Comparison of ENCODE assay signal across 9 cellular contexts in the genomic region with DNA sequence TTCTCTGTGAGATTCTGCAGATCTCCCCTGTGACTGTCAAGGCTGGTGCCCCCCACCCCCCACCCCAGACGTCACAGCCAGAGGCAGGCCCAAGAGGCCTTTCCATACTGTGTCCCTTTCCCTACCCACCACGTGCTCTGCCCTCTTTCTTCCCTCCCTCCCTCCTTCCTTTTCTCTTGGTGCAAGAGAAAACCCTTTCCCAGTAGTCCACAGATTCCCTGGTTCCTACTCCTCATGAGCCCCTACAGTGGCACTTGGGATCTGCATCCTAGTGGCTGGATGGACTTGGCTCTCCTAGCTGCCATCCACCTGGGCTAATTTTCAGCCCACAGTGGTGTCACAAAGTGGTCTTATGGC. TPM values are rescaled to one million over a fixed set of nuclear protein-coding genes. Genes with fewer than 3 reads are reported as not detected.
A peak's percentile ranks its signal among the peaks of the same experiment; 100 is the strongest.
DNase-seq lines count a peak whose midpoint lies in the region; ATAC-seq, FAIRE-seq and TF ChIP-seq lines count a peak whose summit lies in the region.
"Had no signal": no experiment of that assay in that cellular context is flagged by ENCODE, and none has a peak within 500 bp of the region (broad histone marks: within the 10 kb centered on the region; RNA-seq: fewer than 3 reads in every experiment).

No MANE protein-coding gene starts in this region.

- no peak overlapping the region for H2BK5ac ChIP-seq in mesenchymal stem cell (ENCODE audit: low read depth, low read length, poor library complexity, severe bottlenecking)

- peak overlapping the region; percentile 40 to 58 for H3K18ac ChIP-seq in mesenchymal stem cell (ENCODE audit: low read depth in 1 of 2, low read length in 2 of 2)

- H3K4me1 ChIP-seq in A549 (peaks cover 14% of the 10 kb centered on the region; the same call in 2 of the 3 replicates), mesenchymal stem cell (ENCODE audit: control insufficient read depth, insufficient read depth, low read depth, low read length) (peaks cover 29% of the 10 kb centered on the region), PC-9 (replicated peaks; ENCODE audit: insufficient read depth) (no peaks in the 10 kb centered on the region), kidney (ENCODE audit: control insufficient read depth in 1 of 2, insufficient read depth in 1 of 2, low read depth in 1 of 2, low read length in 2 of 2) (peaks cover 60 to 73% of the 10 kb centered on the region in 2 donors)

- H3K4me3 ChIP-seq in A549 = no peak overlapping the region
- no peak overlapping the region for H3K4me3 ChIP-seq in mesenchymal stem cell (ENCODE audit: insufficient read depth in 1 of 2, low read depth in 1 of 2, low read length in 2 of 2)
- H3K4me3 ChIP-seq in PC-9 = no peak overlapping the region
- H3K4me3 ChIP-seq in kidney (ENCODE audit: low read length in 2 of 2) = no peak overlapping the region

- DNase-seq in A549 (ENCODE audit: low read depth in 1 of 2, low spot score in 1 of 2) (peak in 1 of 2 experiments; percentile 18), GM12891 (ENCODE audit: insufficient read length, low spot score) (no peak), mesenchymal stem cell (no peak), PC-9 (no peak), NOMO-1 treated with dmso at 0.1 percent for 144 hours (lab: John Stamatoyannopoulos, UW; ENCODE audit: unreplicated experiment) (no peak), kidney (no peak)
- no peak for DNase-seq in activated CD8-positive, alpha-beta T cell treated with anti-CD3 and anti-CD28 coated beads, Interleukin-2, amount 10 ng/mL, durations not matched to agents 7 days and 5 days
- no peak for DNase-seq in effector CD4-positive, alpha-beta T cell

- TF ChIP-seq RAD21 in A549 (conservative IDR thresholded peaks at IDR 0.05 in 1 of 2, IDR thresholded peaks at IDR 0.05 in 1 of 2) = no peak

- TF ChIP-seq EP300 in A549 (IDR thresholded peaks at IDR 0.05) = no peak

- H3K9me3 Mint-ChIP-seq in activated CD8-positive, alpha-beta T cell treated with anti-CD3 and anti-CD28 coated beads, Interleukin-2, amount 10 ng/mL, durations not matched to agents 7 days and 5 days (ENCODE audit: insufficient read depth) = no peaks in the 10 kb centered on the region

- peaks cover 99% of the 10 kb centered on the region for H3K4me1 Mint-ChIP-seq in activated CD8-positive, alpha-beta T cell treated with anti-CD3 and anti-CD28 coated beads, Interleukin-2, amount 10 ng/mL, durations not matched to agents 7 days and 5 days (ENCODE audit: low read depth)

- H3K27me3 ChIP-seq in mesenchymal stem cell (ENCODE audit: control insufficient read depth in 1 of 2, insufficient read depth in 1 of 2, low read length in 2 of 2) (no peaks in the 10 kb centered on the region), PC-9 (ENCODE audit: insufficient read depth, low read depth) (peaks cover 51% of the 10 kb centered on the region)

- H4K20me1 ChIP-seq in PC-9 (ENCODE audit: insufficient read depth) = no peaks in the 10 kb centered on the region

- H3K9ac ChIP-seq in mesenchymal stem cell (ENCODE audit: low read length) (no peak overlapping the region), kidney (ENCODE audit: low read length in 2 of 2) (peak overlapping the region in 1 of 2 donors; percentile 14)

- H3K23ac ChIP-seq in mesenchymal stem cell (ENCODE audit: low read length in 2 of 2) = no peak overlapping the region

- no peaks in the 10 kb centered on the region for H3K27me3 Mint-ChIP-seq in activated CD8-positive, alpha-beta T cell treated with anti-CD3 and anti-CD28 coated beads, Interleukin-2, amount 10 ng/mL, durations not matched to agents 7 days and 5 days (ENCODE audit: low read depth)

- H2BK15ac ChIP-seq in mesenchymal stem cell (ENCODE audit: low read depth, poor library complexity, severe bottlenecking) = no peak overlapping the region

- H4K91ac ChIP-seq in mesenchymal stem cell (ENCODE audit: low read length) = peak overlapping the region; percentile 60

- H3K36me3 ChIP-seq in mesenchymal stem cell (ENCODE audit: control insufficient read depth in 1 of 2, insufficient read depth in 2 of 2, low read depth in 1 of 2, low read length in 2 of 2) (peaks cover 4 to 5% of the 10 kb centered on the region in 2 experiments), PC-9 (ENCODE audit: low read depth) (no peaks in the 10 kb centered on the region), kidney (ENCODE audit: control insufficient read depth in 1 of 2, insufficient read depth in 2 of 2, low read length in 2 of 2) (no peaks in the 10 kb centered on the region)

- no peaks in the 10 kb centered on the region for H3F3A ChIP-seq in PC-9 (ENCODE audit: insufficient read depth, low read depth)

- peaks cover 40% of the 10 kb centered on the region for H3K79me1 ChIP-seq in mesenchymal stem cell (replicated peaks; ENCODE audit: low read length, poor library complexity, severe bottlenecking)

- CTCF ChIA-PET in A549 (lab: Yijun Ruan, JAX) (interaction anchor here (1.0 kb wide), 1 partner anchor 8 kb away, joined by 4 read pairs; no protein-coding TSS in a partner anchor), PC-9 (lab: Charles Lee) (no interaction called here)
- CTCF ChIA-PET in activated CD8-positive, alpha-beta T cell treated with anti-CD3 and anti-CD28 coated beads, Interleukin-2, amount 10 ng/mL, durations not matched to agents 7 days and 5 days (lab: Charles Lee) = interaction anchor here (0.9 to 15.9 kb wide), 9 partner anchors 15 to 147 kb away, joined by 3 to 271 read pairs (median 6); a partner anchor contains a TSS

- H2BK120ac ChIP-seq in mesenchymal stem cell (ENCODE audit: low read depth, low read length) = no peak overlapping the region

- no peak overlapping the region for H3K14ac ChIP-seq in mesenchymal stem cell (ENCODE audit: low read length in 2 of 2)

- BruUV-seq in PC-9 (replicated peaks; lab: Mats Ljungman, UMichigan) = no TSS peak

- no peak for TF ChIP-seq POLR2A in A549 (IDR thresholded peaks at IDR 0.05; ENCODE audit: low read length)
- TF ChIP-seq POLR2A in GM12891 (IDR thresholded peaks at IDR 0.05; ENCODE audit: low read depth, low read length) = no peak

- peak; percentile 16 to 25; a peak in 2 of 6 replicates for ATAC-seq in A549
- ATAC-seq in activated CD8-positive, alpha-beta T cell treated with anti-CD3 and anti-CD28 coated beads, Interleukin-2, amount 10 ng/mL, durations not matched to agents 7 days and 5 days = no peak

- POLR2A ChIA-PET in A549 (lab: Yijun Ruan, JAX) (no interaction called here), PC-9 (lab: Charles Lee; ENCODE audit: unreplicated experiment) (no interaction called here)
- POLR2A ChIA-PET in activated CD8-positive, alpha-beta T cell treated with anti-CD3 and anti-CD28 coated beads, Interleukin-2, amount 10 ng/mL, durations not matched to agents 7 days and 5 days (lab: Charles Lee) = interaction anchor here (0.6 to 8.9 kb wide), 17 partner anchors 9 to 147 kb away, joined by 3 to 90 read pairs (median 7); a partner anchor contains a TSS

- H2AK5ac ChIP-seq in mesenchymal stem cell (ENCODE audit: low read length, severe bottlenecking) = no peak overlapping the region

- no peak overlapping the region for H2AFZ ChIP-seq in mesenchymal stem cell (ENCODE audit: low read depth, low read length)
- no peak overlapping the region for H2AFZ ChIP-seq in PC-9

- H2BK12ac ChIP-seq in mesenchymal stem cell (ENCODE audit: low read length in 2 of 2) = no peak overlapping the region

- no peaks in the 10 kb centered on the region for H3K9me2 ChIP-seq in PC-9 (ENCODE audit: insufficient read depth)

- peak overlapping the region; percentile 81 for H4K8ac ChIP-seq in mesenchymal stem cell (ENCODE audit: low read length)

- no peaks in the 10 kb centered on the region for H3K9me3 ChIP-seq in A549
- no peaks in the 10 kb centered on the region for H3K9me3 ChIP-seq in mesenchymal stem cell (ENCODE audit: control insufficient read depth, low read length)
- H3K9me3 ChIP-seq in PC-9 (ENCODE audit: insufficient read depth, low read depth) = no peaks in the 10 kb centered on the region
- no peaks in the 10 kb centered on the region for H3K9me3 ChIP-seq in kidney (ENCODE audit: control insufficient read depth in 1 of 2, low read length in 2 of 2)

- peak overlapping the region in 1 of 2 experiments; percentile 2; a peak in 2 of 6 replicates for H3K27ac ChIP-seq in A549
- no peak overlapping the region for H3K27ac ChIP-seq in mesenchymal stem cell (ENCODE audit: low read length, poor library complexity, severe bottlenecking)
- H3K27ac ChIP-seq in PC-9 = no peak overlapping the region
- peak overlapping the region in 1 of 2 donors; percentile 29 for H3K27ac ChIP-seq in kidney (ENCODE audit: low read depth in 2 of 2, low read length in 2 of 2)

- H3K4ac ChIP-seq in mesenchymal stem cell (ENCODE audit: low read depth in 1 of 2, low read length in 2 of 2) = no peak overlapping the region

- intact Hi-C loops in PC-9 (cut with micrococcal nuclease; ENCODE audit: unreplicated experiment) (no loop called here), kidney (cut with DNase I) (no loop called here)

- peaks cover 53% of the 10 kb centered on the region for H3K36me3 Mint-ChIP-seq in activated CD8-positive, alpha-beta T cell treated with anti-CD3 and anti-CD28 coated beads, Interleukin-2, amount 10 ng/mL, durations not matched to agents 7 days and 5 days (ENCODE audit: low read depth)

- H3K79me2 ChIP-seq in PC-9 (ENCODE audit: low read depth) = no peaks in the 10 kb centered on the region

- TF ChIP-seq CTCF in A549 (IDR thresholded peaks at IDR 0.05) (no peak), PC-9 (conservative IDR thresholded peaks at IDR 0.05) (no peak), kidney (IDR thresholded peaks at IDR 0.05; ENCODE audit: borderline replicate concordance, extremely low read depth, insufficient read depth) (no peak)

- peak overlapping the region; percentile 94 for H3K27ac Mint-ChIP-seq in activated CD8-positive, alpha-beta T cell treated with anti-CD3 and anti-CD28 coated beads, Interleukin-2, amount 10 ng/mL, durations not matched to agents 7 days and 5 days

- peak overlapping the region; percentile 54 for H3K4me3 Mint-ChIP-seq in activated CD8-positive, alpha-beta T cell treated with anti-CD3 and anti-CD28 coated beads, Interleukin-2, amount 10 ng/mL, durations not matched to agents 7 days and 5 days

- no peak for FAIRE-seq in A549 (lab: Jason Lieb, UNC)
- no peak for FAIRE-seq in GM12891 (lab: Jason Lieb, UNC)
- FAIRE-seq in kidney (lab: Jason Lieb, UNC) = no peak
- FAIRE-seq: bronchial epithelial cell had no signal

- H3K4me2 ChIP-seq in A549 (no peak overlapping the region), mesenchymal stem cell (ENCODE audit: low read length, poor library complexity, severe bottlenecking) (no peak overlapping the region), PC-9 (no peak overlapping the region)

- 68% methylated on average over 2 of the region's 2 CpGs for WGBS in A549 (ENCODE audit: missing lambda C conversion rate)
- WGBS in mesenchymal stem cell = 24% methylated on average over 2 of the region's 2 CpGs

RNA-seq across cellular contexts. Expression of a gene that starts 35.1 kb away (rescaled TPM):
- 53.5 and 67.0 TPM in 2 replicates for polyA plus RNA-seq in A549 (2011; rRNA removed)
- polyA plus RNA-seq in A549 (2012; cell fraction: cytosol; rRNA removed) = 15.0 and 19.2 TPM in 2 replicates
- polyA plus RNA-seq in A549 (2012; cell fraction: nucleus; rRNA removed) = 14.2 and 14.3 TPM in 2 replicates
- polyA plus RNA-seq in A549 (2017; fragmentation: RNase III; extraction: RNeasy Plus Mini Kit Qiagen cat#74134 plus additional on column Dnase treatment) = 42.7 to 53.5 TPM (median 52.5 TPM) in 3 replicates
- polyA minus RNA-seq in A549 (2011; rRNA and poly(A)+ RNA removed) = 38.8 and 42.3 TPM in 2 replicates
- 47.3 TPM for polyA plus RNA-seq in GM12891 (2012; ENCODE audit: low read depth, missing spikeins)
- total RNA-seq in activated CD8-positive, alpha-beta T cell treated with anti-CD3 and anti-CD28 coated beads, Interleukin-2, amount 10 ng/mL, durations not matched to agents 7 days and 5 days = 100 to 1,000 TPM; 214 to 215 TPM
- 93.2 TPM for polyA plus RNA-seq in mesenchymal stem cell (2013, experiment 1 of 2)
- polyA plus RNA-seq in mesenchymal stem cell (2013, experiment 2 of 2) = 91.8 TPM
- total RNA-seq in PC-9 (2021) = 2.5 and 3.4 TPM in 2 replicates
- total RNA-seq in kidney = 123 TPM
- polyA plus RNA-seq in kidney (ENCODE audit: insufficient read depth, low read depth, low replicate concordance) = 55.5 TPM

Comparison
In these comparisons a context has a peak if more than half of its experiments do, and no peak if none do; other contexts are left out.
1. RNA of a gene that starts 35.1 kb away (total RNA-seq): 214 to 215 TPM in activated CD8-positive, alpha-beta T cell treated with anti-CD3 and anti-CD28 coated beads, Interleukin-2, amount 10 ng/mL, durations not matched to agents 7 days and 5 days and 123 TPM in kidney (single experiment); 2.5 to 3.4 TPM in PC-9; every median in the first group is over 10 times any median in the second.